ENCODE assay signal across 8 cellular contexts in the genomic region with DNA sequence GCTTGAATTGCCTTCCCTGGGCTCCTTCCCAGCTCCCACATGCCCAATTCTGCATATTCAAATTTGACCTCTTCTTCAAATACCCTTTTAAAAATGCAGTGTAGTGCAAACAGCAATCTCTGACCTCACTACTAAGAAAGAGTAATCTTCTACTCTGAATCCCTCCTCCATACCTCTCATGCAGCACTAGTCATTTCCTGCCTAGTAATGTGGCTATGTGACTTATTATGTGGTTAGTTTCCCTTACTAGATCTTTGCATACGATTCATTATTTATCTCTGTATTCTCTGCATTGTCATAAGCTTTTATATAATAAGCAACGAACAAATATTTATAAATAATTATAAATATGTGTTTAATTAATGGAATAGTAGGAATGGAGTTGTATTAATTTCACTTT. TPM values are rescaled to one million over a fixed set of nuclear protein-coding genes. Genes with fewer than 3 reads are reported as not detected.
DNase-seq lines count a peak whose midpoint lies in the region; ATAC-seq and TF ChIP-seq lines count a peak whose summit lies in the region.

No MANE protein-coding gene starts in this region.

- H3K27ac ChIP-seq in OCI-LY3 (ENCODE audit: low read length) (peak overlapping the region; percentile 78), fibroblast of lung (ENCODE audit: insufficient read depth, low read length) (no peak overlapping the region), heart right ventricle (peak overlapping the region in 1 of 10 donors; percentile 10)

- intact Hi-C loops in cardiac septum (cut with DNase I): no loop called here
- intact Hi-C loops in heart right ventricle (cut with DNase I): loop anchor here in 1 of 10 donors (10.0 kb wide), 1 partner anchor 528 kb away; no protein-coding TSS in a partner anchor

- H3K27me3 ChIP-seq in OCI-LY3 (ENCODE audit: low read depth, low read length) (no peaks in the 10 kb centered on the region), fibroblast of lung (ENCODE audit: control insufficient read depth, insufficient read depth, low read length) (no peaks in the 10 kb centered on the region), heart right ventricle (no peaks in the 10 kb centered on the region)

- TF ChIP-seq CTCF in OCI-LY3 (IDR thresholded peaks at IDR 0.05; ENCODE audit: low read depth, low read length) (no peak), fibroblast of lung (conservative IDR thresholded peaks at IDR 0.05 in 1 of 2, IDR thresholded peaks at IDR 0.05 in 1 of 2; ENCODE audit: low read depth in 1 of 2, low read length in 2 of 2) (no peak), heart right ventricle (IDR thresholded peaks at IDR 0.05) (no peak)

- H3K9ac ChIP-seq in OCI-LY3 (ENCODE audit: low read length) (peak overlapping the region; percentile 35), fibroblast of lung (ENCODE audit: insufficient read depth, low read length) (no peak overlapping the region)

- H3K4me1 ChIP-seq in OCI-LY3 (ENCODE audit: low read length): peaks cover 27% of the 10 kb centered on the region
- H3K4me1 ChIP-seq in fibroblast of lung (ENCODE audit: control insufficient read depth, extremely low read depth, insufficient read depth, low read length): peaks cover 2% of the 10 kb centered on the region
- H3K4me1 ChIP-seq in heart right ventricle: peaks cover 0 to 17% (median 0%) of the 10 kb centered on the region in 9 donors

- H3K4me3 ChIP-seq in OCI-LY3 (ENCODE audit: low read length) (peak overlapping the region; percentile 57), fibroblast of lung (replicated peaks in 1 of 4; ENCODE audit: control extremely low read depth in 1 of 4, insufficient read depth in 1 of 4, low read depth in 3 of 4, low read length in 4 of 4) (no peak overlapping the region), heart right ventricle (no peak overlapping the region)

- H4K20me1 ChIP-seq in OCI-LY3 (ENCODE audit: insufficient read depth, low read length) (no peaks in the 10 kb centered on the region), fibroblast of lung (ENCODE audit: control insufficient read depth, extremely low read depth, insufficient read depth, low read length) (no peaks in the 10 kb centered on the region)

- peak; percentile 60 for DNase-seq in AG08396 (ENCODE audit: low spot score)
- peak; percentile 59 to 88 for DNase-seq in fibroblast of lung (ENCODE audit: low read depth in 2 of 2)
- no peak for DNase-seq in cardiac septum (ENCODE audit: low spot score)
- no peak for DNase-seq in DMS79 (lab: John Stamatoyannopoulos, UW)
- DNase-seq in heart right ventricle: no peak

- 70 to 79% methylated on average over 2 of the region's 2 CpGs for WGBS in heart right ventricle, 2 donors

- H3K9me3 ChIP-seq in OCI-LY3 (ENCODE audit: insufficient read depth, low read length) (peaks cover 10% of the 10 kb centered on the region), fibroblast of lung (ENCODE audit: control insufficient read depth, insufficient read depth, low read depth, low read length) (no peaks in the 10 kb centered on the region), heart right ventricle (peaks cover 0 to 8% (median 0%) of the 10 kb centered on the region in 11 donors)

- no peak overlapping the region for H2AFZ ChIP-seq in OCI-LY3 (ENCODE audit: low read depth, low read length)
- peak overlapping the region; percentile 22 for H2AFZ ChIP-seq in fibroblast of lung (ENCODE audit: low read length)

- H3K79me2 ChIP-seq in OCI-LY3 (ENCODE audit: low read length) (no peaks in the 10 kb centered on the region), fibroblast of lung (ENCODE audit: control insufficient read depth, insufficient read depth, low read length) (no peaks in the 10 kb centered on the region)

- peak; percentile 98 for ATAC-seq in GM18870 (IDR thresholded peaks at IDR 0.05; ENCODE audit: unreplicated experiment)
- peak; percentile 94 for ATAC-seq in HG03045 (IDR thresholded peaks at IDR 0.05; ENCODE audit: unreplicated experiment)
- no peak for ATAC-seq in heart right ventricle

- H3K36me3 ChIP-seq in OCI-LY3 (replicated peaks; ENCODE audit: low read depth, low read length) (peaks cover 3% of the 10 kb centered on the region), fibroblast of lung (ENCODE audit: control insufficient read depth, insufficient read depth, low read length) (no peaks in the 10 kb centered on the region), heart right ventricle (no peaks in the 10 kb centered on the region)

- H3K4me2 ChIP-seq in OCI-LY3 (ENCODE audit: low read length) (peak overlapping the region; percentile 78), fibroblast of lung (ENCODE audit: extremely low read depth, insufficient read depth, low read length) (peak overlapping the region; percentile 32)

RNA-seq across cellular contexts. Expression of a gene that starts 17.1 kb away (rescaled TPM):
- total RNA-seq in fibroblast of lung (25.7 and 29.7 TPM in 2 replicates), cardiac septum (12.7 TPM), heart right ventricle (10 to 100 TPM in 6 of 10 donors, 1 to 10 TPM in 4; 9.4 to 12.7 (median 10.5) TPM)
- polyA plus RNA-seq in fibroblast of lung (14.8 and 18.4 TPM in 2 replicates), heart right ventricle (10 to 100 TPM in 1 of 2 donors, 1 to 10 TPM in 1; 8.3 to 12.6 TPM)
- 11.9 and 12.0 TPM in 2 replicates for polyA plus RNA-seq in fibroblast of lung (2012)
- polyA minus RNA-seq in fibroblast of lung (ENCODE audit: low replicate concordance): 3.2 and 3.7 TPM in 2 replicates

Comparison
In these comparisons a context has a peak if more than half of its experiments do, and no peak if none do; other contexts are left out.
1. DNase-seq: peak in AG08396 (single experiment) and fibroblast of lung (2 of 2); none in cardiac septum (single experiment), DMS79 (single experiment) and heart right ventricle (0 of 2).
2. ATAC-seq: peak in GM18870 (single experiment) and HG03045 (single experiment); none in heart right ventricle (0 of 8).